ENCODE assay signal across 8 cellular contexts in the genomic region with DNA sequence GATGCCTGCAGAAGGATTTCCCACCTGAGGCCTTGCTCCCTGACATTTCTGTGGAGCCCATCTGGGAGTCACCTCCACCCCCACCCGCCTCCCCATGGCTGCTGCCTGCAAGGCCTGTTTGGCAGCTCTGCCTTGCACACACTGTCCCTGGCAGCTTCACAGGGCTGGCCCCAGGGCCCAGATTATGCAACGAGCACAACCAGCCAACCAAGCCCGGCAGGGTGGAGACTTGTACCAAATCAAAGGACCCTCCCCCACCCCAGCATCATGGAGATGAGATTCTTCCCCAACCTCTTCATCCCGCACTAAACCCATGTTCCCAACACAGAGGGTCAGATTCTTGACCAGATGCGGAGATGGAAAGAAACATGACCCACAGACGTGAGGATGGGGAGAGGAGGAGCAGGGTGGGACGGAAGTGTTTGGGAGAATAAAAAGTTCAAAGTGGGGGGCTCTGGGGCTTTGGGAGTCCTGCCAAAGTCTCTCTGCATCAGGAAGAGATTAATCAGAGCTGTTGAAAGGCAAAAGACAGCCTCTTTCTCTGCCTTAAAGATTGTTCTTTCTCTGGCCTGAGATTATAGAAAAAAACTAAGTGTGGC. TPM values are rescaled to one million over a fixed set of nuclear protein-coding genes. Genes with fewer than 3 reads are reported as not detected.
A peak's percentile ranks its signal among the peaks of the same experiment; 100 is the strongest.
DNase-seq lines count a peak whose midpoint lies in the region; FAIRE-seq and TF ChIP-seq lines count a peak whose summit lies in the region.

No MANE protein-coding gene starts in this region.

- peak overlapping the region; percentile 31; the same call in 1 of the 2 replicates for H3K27ac ChIP-seq in H1 (ENCODE audit: low read depth, low read length)

- TF ChIP-seq RAD21 in H1 (IDR thresholded peaks at IDR 0.05 in 1 of 2, conservative IDR thresholded peaks at IDR 0.05 in 1 of 2; ENCODE audit: low read depth in 2 of 2, low read length in 2 of 2): no peak

- no peak overlapping the region for H3K14ac ChIP-seq in H1 (ENCODE audit: insufficient read length)

- no peaks in the 10 kb centered on the region for H3K9me3 Mint-ChIP-seq in Calu3 (ENCODE audit: low read depth, unreplicated experiment)

- no peak overlapping the region for H2AK5ac ChIP-seq in H1 (ENCODE audit: low read depth, low read length)

- H2BK120ac ChIP-seq in H1 (replicated peaks; ENCODE audit: low read depth, low read length): no peak overlapping the region

- peak overlapping the region; percentile 10; the same call in 1 of the 2 replicates for H3K18ac ChIP-seq in H1 (ENCODE audit: extremely low read depth, low read length)

- H4K5ac ChIP-seq in H1 (ENCODE audit: insufficient read length, low read depth, low read length): no peak overlapping the region

- H3K4me2 ChIP-seq in H1 (ENCODE audit: insufficient read depth in 1 of 2, low read depth in 2 of 2, low read length in 2 of 2): peak overlapping the region; percentile 5 to 54

- H3K9ac ChIP-seq in H1 (replicated peaks in 1 of 4; ENCODE audit: extremely low read depth in 1 of 4, low read depth in 3 of 4, low read length in 3 of 4) (peak overlapping the region in 1 of 4 experiments; percentile 8; a peak in 1 of 7 replicates), mucosa of stomach (ENCODE audit: low read length) (peak overlapping the region; percentile 40)

- intact Hi-C loops in Calu3 (cut with micrococcal nuclease; ENCODE audit: unreplicated experiment): no loop called here

- H3K79me1 ChIP-seq in H1 (ENCODE audit: low read depth, low read length): peaks cover 20% of the 10 kb centered on the region

- H3K56ac ChIP-seq in H1 (replicated peaks; ENCODE audit: insufficient read length, low read depth, low read length): no peak overlapping the region

- DNase-seq in Calu3 (peak; percentile 51), NCI-H446 treated with DMSO at 0.1 percent for 48 hours (lab: John Stamatoyannopoulos, UW) (peak; percentile 69), H1 (ENCODE audit: low read depth in 1 of 2, low spot score in 2 of 2) (no peak), GM10248 (ENCODE audit: extremely low spot score) (no peak), DMS114 treated with DMSO at 0.1 percent for 48 hours (lab: John Stamatoyannopoulos, UW; ENCODE audit: unreplicated experiment) (no peak), NCI-H1930 (lab: John Stamatoyannopoulos, UW) (no peak), erythroblast (lab: John Stamatoyannopoulos, UW) (no peak)

- TF ChIP-seq POLR2A in H1 (IDR thresholded peaks at IDR 0.05; ENCODE audit: control extremely low read depth in 1 of 2, low read depth in 2 of 2, low read length in 2 of 2) (no peak), erythroblast (IDR thresholded peaks at IDR 0.05; ENCODE audit: low read length) (no peak)

- H3K4ac ChIP-seq in H1 (replicated peaks; ENCODE audit: insufficient read length, low read depth, low read length): no peak overlapping the region

- CTCF ChIA-PET in Calu3 (lab: Charles Lee) (interaction anchor here (0.5 to 1.2 kb wide), 5 partner anchors 11 to 1565 kb away, joined by 3 to 5 read pairs (median 3); no protein-coding TSS in a partner anchor), H1 (lab: Charles Lee; ENCODE audit: partially characterized antibody) (interaction anchor here (0.8 to 2.9 kb wide), 10 partner anchors 8 to 138 kb away, joined by 3 to 15 read pairs (median 6); no protein-coding TSS in a partner anchor), GM10248 (lab: Yijun Ruan, JAX) (interaction anchor here (0.7 to 3.2 kb wide), 4 partner anchors 10 to 140 kb away, joined by 3 to 15 read pairs (median 7); no protein-coding TSS in a partner anchor)

- H2BK15ac ChIP-seq in H1 (ENCODE audit: low read length): peak overlapping the region; percentile 9; the same call in 1 of the 2 replicates

- H3K4me1 ChIP-seq in H1 (replicated peaks in 1 of 4; ENCODE audit: control insufficient read depth in 3 of 4, insufficient read depth in 4 of 4, low read length in 3 of 4): peaks cover 3 to 28% (median 26%) of the 10 kb centered on the region in 4 experiments
- H3K4me1 ChIP-seq in mucosa of stomach (ENCODE audit: control insufficient read depth, insufficient read depth, low read length): peaks cover 36% of the 10 kb centered on the region

- FAIRE-seq in H1 (lab: Jason Lieb, UNC): no peak

- H2BK20ac ChIP-seq in H1 (ENCODE audit: low read length): no peak overlapping the region

- 0 out of 2 replicates have a peak overlapping the region, but pooled peaks have one; percentile 40 for H4K8ac ChIP-seq in H1 (ENCODE audit: extremely low read depth, insufficient read depth, low read length)

- H3K36me3 Mint-ChIP-seq in Calu3 (ENCODE audit: insufficient read depth, unreplicated experiment): peaks cover 42% of the 10 kb centered on the region

- peaks cover 1 to 8% of the 10 kb centered on the region in 2 experiments for H4K20me1 ChIP-seq in H1 (replicated peaks in 1 of 2; ENCODE audit: control insufficient read depth in 1 of 2, insufficient read depth in 2 of 2, low read length in 2 of 2)

- TF ChIP-seq EP300 in H1 (IDR thresholded peaks at IDR 0.05; ENCODE audit: borderline replicate concordance in 1 of 2, low read depth in 2 of 2, low read length in 2 of 2): no peak

- no peak overlapping the region for H2AFZ ChIP-seq in H1 (ENCODE audit: low read length)

- H3K36me3 ChIP-seq in H1 (ENCODE audit: control insufficient read depth in 2 of 4, insufficient read depth in 4 of 4, low read length in 3 of 4): peaks cover 9 to 15% (median 11%) of the 10 kb centered on the region in 4 experiments
- H3K36me3 ChIP-seq in mucosa of stomach (ENCODE audit: control insufficient read depth, insufficient read depth, low read length): peaks cover 4% of the 10 kb centered on the region

- H3K4me3 ChIP-seq in H1 (ENCODE audit: extremely low read depth in 1 of 4, insufficient read depth in 2 of 4, low read depth in 3 of 4, low read length in 4 of 4) (peak overlapping the region in 3 of 4 experiments; percentile 10 to 23 (median 19); a peak in 2 of 8 replicates), mucosa of stomach (ENCODE audit: low read length) (no peak overlapping the region)

- no peak overlapping the region for H3K4me3 Mint-ChIP-seq in Calu3 (ENCODE audit: low read depth, unreplicated experiment)

- WGBS in H1 (ENCODE audit: extremely low coverage in 1 of 2, insufficient coverage in 1 of 2, insufficient read length in 1 of 2, insufficient replicate concordance in 2 of 2, low coverage in 1 of 2, low lambda C conversion rate in 2 of 2, missing lambda C conversion rate in 1 of 2), 2 experiments: 55% methylated on average over 6 of the region's 7 CpGs; no CpG with 5 or more reads in 1 of the 2 experiments

- POLR2A ChIA-PET in H1 (lab: Charles Lee; ENCODE audit: partially characterized antibody) (interaction anchor here (1.0 to 32.3 kb wide), 8 partner anchors 10 to 307 kb away, joined by 3 to 593 read pairs (median 4); a partner anchor contains a TSS), GM10248 (lab: Yijun Ruan, JAX) (interaction anchor here (0.6 to 0.9 kb wide), 5 partner anchors 8 to 212 kb away, joined by 3 to 6 read pairs (median 3); no protein-coding TSS in a partner anchor)

- no peak overlapping the region for H3K23ac ChIP-seq in H1 (ENCODE audit: insufficient read length)

- peaks cover 11 to 42% of the 10 kb centered on the region in 2 experiments for H3K79me2 ChIP-seq in H1 (ENCODE audit: control insufficient read depth in 1 of 2, insufficient read depth in 2 of 2, low read length in 2 of 2)

- H3K23me2 ChIP-seq in H1 (ENCODE audit: low read depth, low read length): peaks cover 8% of the 10 kb centered on the region

- no peak overlapping the region for H3K27ac Mint-ChIP-seq in Calu3 (ENCODE audit: unreplicated experiment)

- H2BK5ac ChIP-seq in H1 (ENCODE audit: low read depth, low read length): peak overlapping the region; percentile 71; the same call in 1 of the 2 replicates

- peak overlapping the region; percentile 48 for H4K91ac ChIP-seq in H1 (replicated peaks; ENCODE audit: insufficient read length, low read length)

- TF ChIP-seq CTCF in Calu3 (IDR thresholded peaks at IDR 0.05; ENCODE audit: unreplicated experiment): no peak
- TF ChIP-seq CTCF in H1 (IDR thresholded peaks at IDR 0.05; ENCODE audit: control extremely low read depth in 1 of 3, insufficient read depth in 1 of 3, low read depth in 1 of 3, low read length in 3 of 3): no peak
- TF ChIP-seq CTCF in GM10248 (IDR thresholded peaks at IDR 0.05; ENCODE audit: control extremely low read depth, extremely low read depth, low read depth, missing control alignments): no peak

- no peak overlapping the region for H2BK12ac ChIP-seq in H1 (ENCODE audit: low read depth, low read length)

- H3K27me3 Mint-ChIP-seq in Calu3 (ENCODE audit: unreplicated experiment): no peaks in the 10 kb centered on the region

- H3K4me1 Mint-ChIP-seq in Calu3 (ENCODE audit: low read depth, unreplicated experiment): peaks cover 22% of the 10 kb centered on the region

- H3K9me3 ChIP-seq in H1 (ENCODE audit: insufficient read depth in 2 of 2, low read depth in 1 of 2, low read length in 1 of 2) (no peaks in the 10 kb centered on the region), mucosa of stomach (ENCODE audit: control insufficient read depth, low read length) (no peaks in the 10 kb centered on the region)

- no TSS peak for BruUV-seq in Calu3 (replicated peaks; lab: Mats Ljungman, UMichigan)

- no peaks in the 10 kb centered on the region for H3K27me3 ChIP-seq in H1 (replicated peaks in 1 of 4; ENCODE audit: control insufficient read depth in 3 of 4, extremely low read depth in 1 of 4, insufficient read depth in 3 of 4, low read length in 3 of 4)
- H3K27me3 ChIP-seq in mucosa of stomach (ENCODE audit: control insufficient read depth, insufficient read depth, low read length): no peaks in the 10 kb centered on the region

RNA-seq across cellular contexts. Expression of a gene that starts 3.8 kb away (rescaled TPM):
- total RNA-seq in Calu3 (2022): 46.7 and 50.6 TPM in 2 replicates
- 84.6 and 92.2 TPM in 2 replicates for total RNA-seq in H1 (2021; fragmentation: NEBNext Ultra II Directional; extraction: Animal tissue kit (Norgen Biotek cat#: 25700))
- 90.0 and 111 TPM in 2 replicates for polyA plus RNA-seq in H1 (2011; rRNA removed)
- polyA plus RNA-seq in H1 (2011; cell fraction: cytosol; rRNA removed): 94.6 TPM
- polyA plus RNA-seq in H1 (2011; cell fraction: nucleus; rRNA removed): 147 TPM
- polyA plus RNA-seq in H1 (2012, experiment 1 of 2): 70.0 to 93.3 TPM (median 88.1 TPM) in 4 replicates
- polyA plus RNA-seq in H1 (2012, experiment 2 of 2): 111 TPM
- polyA plus RNA-seq in H1 (2013, experiment 1 of 2): 51.4 TPM
- polyA plus RNA-seq in H1 (2013, experiment 2 of 2): 48.2 TPM
- 102 and 117 TPM in 2 replicates for polyA minus RNA-seq in H1 (2011; rRNA and poly(A)+ RNA removed)
- polyA minus RNA-seq in H1 (2011; cell fraction: cytosol; rRNA and poly(A)+ RNA removed): 54.5 TPM
- polyA minus RNA-seq in H1 (2011; cell fraction: nucleus; rRNA and poly(A)+ RNA removed): 64.8 TPM

RNA-seq across cellular contexts. Expression of a gene that starts 11.2 kb away (rescaled TPM):
- 43.3 and 46.0 TPM in 2 replicates for total RNA-seq in Calu3 (2022)
- 77.2 and 77.4 TPM in 2 replicates for total RNA-seq in H1 (2021; fragmentation: NEBNext Ultra II Directional; extraction: Animal tissue kit (Norgen Biotek cat#: 25700))
- polyA plus RNA-seq in H1 (2011; rRNA removed): 42.7 and 47.2 TPM in 2 replicates
- polyA plus RNA-seq in H1 (2011; cell fraction: cytosol; rRNA removed): 73.1 TPM
- 76.8 TPM for polyA plus RNA-seq in H1 (2011; cell fraction: nucleus; rRNA removed)
- polyA plus RNA-seq in H1 (2012, experiment 1 of 2): 78.1 to 92.0 TPM (median 83.3 TPM) in 4 replicates
- 19.2 TPM for polyA plus RNA-seq in H1 (2012, experiment 2 of 2)
- polyA plus RNA-seq in H1 (2013, experiment 1 of 2): 44.5 TPM
- 45.0 TPM for polyA plus RNA-seq in H1 (2013, experiment 2 of 2)
- polyA minus RNA-seq in H1 (2011; rRNA and poly(A)+ RNA removed): 89.2 and 107 TPM in 2 replicates
- 29.2 TPM for polyA minus RNA-seq in H1 (2011; cell fraction: cytosol; rRNA and poly(A)+ RNA removed)
- 64.1 TPM for polyA minus RNA-seq in H1 (2011; cell fraction: nucleus; rRNA and poly(A)+ RNA removed)

RNA-seq across cellular contexts. Expression of a gene that starts 11.5 kb away (rescaled TPM):
- total RNA-seq in Calu3 (2022): 91.4 and 95.1 TPM in 2 replicates
- total RNA-seq in H1 (2021; fragmentation: NEBNext Ultra II Directional; extraction: Animal tissue kit (Norgen Biotek cat#: 25700)): 162 and 172 TPM in 2 replicates
- 162 and 180 TPM in 2 replicates for polyA plus RNA-seq in H1 (2011; rRNA removed)
- 264 TPM for polyA plus RNA-seq in H1 (2011; cell fraction: cytosol; rRNA removed)
- 112 TPM for polyA plus RNA-seq in H1 (2011; cell fraction: nucleus; rRNA removed)
- polyA plus RNA-seq in H1 (2012, experiment 1 of 2): 228 to 267 TPM (median 229 TPM) in 4 replicates
- 59.9 TPM for polyA plus RNA-seq in H1 (2012, experiment 2 of 2)
- polyA plus RNA-seq in H1 (2013, experiment 1 of 2): 83.3 TPM
- 84.0 TPM for polyA plus RNA-seq in H1 (2013, experiment 2 of 2)
- 178 and 230 TPM in 2 replicates for polyA minus RNA-seq in H1 (2011; rRNA and poly(A)+ RNA removed)
- polyA minus RNA-seq in H1 (2011; cell fraction: cytosol; rRNA and poly(A)+ RNA removed): 88.2 TPM
- 75.4 TPM for polyA minus RNA-seq in H1 (2011; cell fraction: nucleus; rRNA and poly(A)+ RNA removed)

RNA-seq across cellular contexts. Expression of a gene that starts 34.8 kb away (rescaled TPM):
- total RNA-seq in Calu3 (2022): not detected in 2 replicates
- 0.43 and 0.52 TPM in 2 replicates for total RNA-seq in H1 (2021; fragmentation: NEBNext Ultra II Directional; extraction: Animal tissue kit (Norgen Biotek cat#: 25700))
- not detected in 2 replicates for polyA plus RNA-seq in H1 (2011; rRNA removed)
- polyA plus RNA-seq in H1 (2011; cell fraction: cytosol; rRNA removed): 0.13 TPM
- not detected for polyA plus RNA-seq in H1 (2011; cell fraction: nucleus; rRNA removed)
- not detected in 4 replicates for polyA plus RNA-seq in H1 (2012, experiment 1 of 2)
- polyA plus RNA-seq in H1 (2012, experiment 2 of 2): not detected
- polyA plus RNA-seq in H1 (2013, experiment 1 of 2): 0.43 TPM
- polyA plus RNA-seq in H1 (2013, experiment 2 of 2): 0.39 TPM
- polyA minus RNA-seq in H1 (2011; rRNA and poly(A)+ RNA removed): 0.88 TPM in 1 of 2 replicates, not detected in the other
- not detected for polyA minus RNA-seq in H1 (2011; cell fraction: cytosol; rRNA and poly(A)+ RNA removed)
- polyA minus RNA-seq in H1 (2011; cell fraction: nucleus; rRNA and poly(A)+ RNA removed): not detected

RNA-seq across cellular contexts. Expression of a gene that starts 43.1 kb away (rescaled TPM):
- total RNA-seq in Calu3 (2022): not detected in 2 replicates
- total RNA-seq in H1 (2021; fragmentation: NEBNext Ultra II Directional; extraction: Animal tissue kit (Norgen Biotek cat#: 25700)): 0.60 and 1.2 TPM in 2 replicates
- polyA plus RNA-seq in H1 (2011; rRNA removed): 1.5 and 2.0 TPM in 2 replicates
- polyA plus RNA-seq in H1 (2011; cell fraction: cytosol; rRNA removed): 1.5 TPM
- polyA plus RNA-seq in H1 (2011; cell fraction: nucleus; rRNA removed): 2.6 TPM
- polyA plus RNA-seq in H1 (2012, experiment 1 of 2): 0.84 to 2.7 TPM (median 1.8 TPM) in 4 replicates
- 1.8 TPM for polyA plus RNA-seq in H1 (2012, experiment 2 of 2)
- polyA plus RNA-seq in H1 (2013, experiment 1 of 2): 2.8 TPM
- polyA plus RNA-seq in H1 (2013, experiment 2 of 2): 2.3 TPM
- 1.0 and 1.8 TPM in 2 replicates for polyA minus RNA-seq in H1 (2011; rRNA and poly(A)+ RNA removed)
- polyA minus RNA-seq in H1 (2011; cell fraction: cytosol; rRNA and poly(A)+ RNA removed): not detected
- polyA minus RNA-seq in H1 (2011; cell fraction: nucleus; rRNA and poly(A)+ RNA removed): not detected

Comparison
In these comparisons a context has a peak if more than half of its experiments do, and no peak if none do; other contexts are left out.
1. DNase-seq: peak in Calu3 (single experiment) and NCI-H446 treated with DMSO at 0.1 percent for 48 hours (single experiment); none in H1 (0 of 2), GM10248 (single experiment), DMS114 treated with DMSO at 0.1 percent for 48 hours (single experiment), NCI-H1930 (0 of 2) and erythroblast (0 of 2).